Comparison of ENCODE assay signal across 25 cellular contexts in genomic region chr7:151836191-151836926, GRCh38.
"Had no signal": no experiment of that assay in that cellular context is flagged by ENCODE, and none has a peak within 500 bp of the region (broad histone marks: within the 10 kb centered on the region; RNA-seq: fewer than 3 reads in every experiment).

No MANE protein-coding gene starts in this region.

- H3K9me3 ChIP-seq: breast epithelium, colonic mucosa, heart left ventricle, neutrophil, ovary, thoracic aorta, upper lobe of right lung had no signal

- H3K4me3 ChIP-seq: breast epithelium, colonic mucosa, heart left ventricle, ovary, thoracic aorta, upper lobe of right lung had no signal

- H3K36me3 Mint-ChIP-seq: mesothelial cell of epicardium had no signal

- H3K4me3 Mint-ChIP-seq: activated CD8-positive, alpha-beta T cell treated with anti-CD3 and anti-CD28 coated beads, Interleukin-2, amount 10 ng/mL, durations not matched to agents 7 days and 5 days; activated naive CD8-positive, alpha-beta T cell treated with anti-CD3 and anti-CD28 coated beads for 36 hours; central memory CD8-positive, alpha-beta T cell; mesothelial cell of epicardium; T-cell had no signal

- H3K9me3 Mint-ChIP-seq: activated naive CD8-positive, alpha-beta T cell treated with anti-CD3 and anti-CD28 coated beads for 36 hours; central memory CD8-positive, alpha-beta T cell; mesothelial cell of epicardium; naive thymus-derived CD8-positive, alpha-beta T cell; T-cell had no signal

- ATAC-seq: activated CD8-positive, alpha-beta T cell treated with anti-CD3 and anti-CD28 coated beads, Interleukin-2, amount 10 ng/mL, durations not matched to agents 7 days and 5 days; heart left ventricle; left lobe of liver; naive thymus-derived CD8-positive, alpha-beta T cell; sciatic nerve; SK-N-SH treated with all-trans-retinoic acid at 6 μM for 48 hours; T-cell; upper lobe of right lung had no signal

- DNase-seq: activated CD4-positive, alpha-beta T cell treated with anti-CD3 and anti-CD28 coated beads for 1 hour; activated CD4-positive, alpha-beta T cell treated with anti-CD3 and anti-CD28 coated beads, Interleukin-2, amount 50 U/mL, for 1 hour; activated CD8-positive, alpha-beta T cell treated with anti-CD3 and anti-CD28 coated beads, Interleukin-2, amount 10 ng/mL, durations not matched to agents 7 days and 5 days; activated naive CD8-positive, alpha-beta T cell treated with anti-CD3 and anti-CD28 coated beads for 36 hours; colonic mucosa; heart left ventricle; naive thymus-derived CD8-positive, alpha-beta T cell; ovary; small intestine; stimulated activated CD4-positive, alpha-beta T cell treated with anti-CD3 and anti-CD28 coated beads, Interleukin-15, amount 100 ng/mL, for 24 hours; stimulated activated CD4-positive, alpha-beta T cell treated with anti-CD3 and anti-CD28 coated beads, Interleukin-2, amount 100 ng/mL, for 48 hours; stimulated activated CD8-positive, alpha-beta memory T cell treated with anti-CD3 and anti-CD28 coated beads, Interleukin-4, amount 100 ng/mL, for 48 hours; stimulated activated naive CD4-positive, alpha-beta T cell; T-cell; upper lobe of right lung had no signal

- H3K27ac ChIP-seq: breast epithelium, colonic mucosa, epithelial cell of prostate, neutrophil, ovary, thoracic aorta, upper lobe of right lung had no signal

- H3K36me3 ChIP-seq: breast epithelium, colonic mucosa, neutrophil, ovary, thoracic aorta, upper lobe of right lung had no signal

- H3K27ac Mint-ChIP-seq: activated CD8-positive, alpha-beta T cell treated with anti-CD3 and anti-CD28 coated beads, Interleukin-2, amount 10 ng/mL, durations not matched to agents 7 days and 5 days; activated naive CD8-positive, alpha-beta T cell treated with anti-CD3 and anti-CD28 coated beads for 36 hours; mesothelial cell of epicardium; T-cell had no signal

- H3K4me1 ChIP-seq: breast epithelium, colonic mucosa had no signal

- H3K27me3 Mint-ChIP-seq: activated naive CD8-positive, alpha-beta T cell treated with anti-CD3 and anti-CD28 coated beads for 36 hours; central memory CD8-positive, alpha-beta T cell; naive thymus-derived CD8-positive, alpha-beta T cell; T-cell had no signal

- H3K27me3 ChIP-seq: breast epithelium, colonic mucosa, heart left ventricle, ovary, upper lobe of right lung had no signal

- FAIRE-seq: small intestine, TTC549 had no signal
